17 cellular contexts compared by ENCODE assay signal in the genomic region with DNA sequence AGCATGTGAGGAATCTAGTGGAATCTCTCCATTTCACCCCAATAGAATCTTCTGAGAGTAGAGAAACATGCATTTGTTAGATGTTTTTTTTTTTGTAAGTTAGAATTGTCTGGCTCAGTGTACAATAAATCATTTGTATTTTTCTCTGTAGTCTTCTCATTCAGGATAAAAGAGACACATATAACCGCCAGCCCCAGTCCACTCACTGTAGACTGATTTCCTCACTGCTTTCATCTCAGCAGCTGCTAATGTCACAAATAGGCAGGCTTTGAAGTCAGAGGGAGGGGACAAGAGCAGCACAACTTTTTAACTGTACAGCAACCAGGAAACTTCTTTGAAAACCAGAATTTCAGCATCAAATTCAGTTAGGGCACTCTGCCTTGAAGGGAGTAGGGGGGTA.
DNase-seq lines count a peak whose midpoint lies in the region; ATAC-seq and TF ChIP-seq lines count a peak whose summit lies in the region.
"Had no signal": no experiment of that assay in that cellular context is flagged by ENCODE, and none has a peak within 500 bp of the region (broad histone marks: within the 10 kb centered on the region; RNA-seq: fewer than 3 reads in every experiment).

No MANE protein-coding gene starts in this region.

- H3K27ac ChIP-seq in mesodermal cell (ENCODE audit: low read depth, low read length, severe bottlenecking) (peak overlapping the region; percentile 68), vagina (peak overlapping the region; percentile 22), thyroid gland (peak overlapping the region in 1 of 3 donors; percentile 15)
- H3K27ac ChIP-seq: A549, right lobe of liver had no signal

- H3K4me3 ChIP-seq in mesodermal cell (ENCODE audit: extremely low read depth, insufficient read depth, low read length, poor library complexity, severe bottlenecking) (no peak overlapping the region), vagina (no peak overlapping the region), thyroid gland (replicated peaks in 1 of 3) (no peak overlapping the region)
- H3K4me3 ChIP-seq: A549, right lobe of liver had no signal

- H3K27me3 ChIP-seq in vagina (no peaks in the 10 kb centered on the region), thyroid gland (no peaks in the 10 kb centered on the region)
- H3K27me3 ChIP-seq: ascending aorta, right lobe of liver had no signal

- ATAC-seq in Right ventricle myocardium inferior (peak; percentile 76), HG03280 (IDR thresholded peaks at IDR 0.05; ENCODE audit: unreplicated experiment) (no peak)
- ATAC-seq: A549; effector memory CD8-positive, alpha-beta T cell; right lobe of liver had no signal

- H3K9me3 ChIP-seq in mesodermal cell (ENCODE audit: control insufficient read depth, low read length) (no peaks in the 10 kb centered on the region), vagina (no peaks in the 10 kb centered on the region), thyroid gland (no peaks in the 10 kb centered on the region)
- H3K9me3 ChIP-seq: A549, ascending aorta, right lobe of liver had no signal

- TF ChIP-seq POLR2A in vagina (IDR thresholded peaks at IDR 0.05) (no peak), thyroid gland (IDR thresholded peaks at IDR 0.05) (no peak)

- intact Hi-C loops in Right ventricle myocardium inferior (cut with DNase I) (loop anchor here (5.0 to 10.0 kb wide), 2 partner anchors 554 to 622 kb away; no protein-coding TSS in a partner anchor), cardiac septum (cut with DNase I) (loop anchor here (5.0 kb wide), 2 partner anchors 137 to 1607 kb away; no protein-coding TSS in a partner anchor), vagina (cut with DNase I) (no loop called here), thyroid gland (cut with DNase I) (no loop called here)

- no peaks in the 10 kb centered on the region for H3K36me3 ChIP-seq in mesodermal cell (ENCODE audit: control insufficient read depth, insufficient read depth, low read length)
- H3K36me3 ChIP-seq in vagina, result no peaks in the 10 kb centered on the region
- H3K36me3 ChIP-seq in thyroid gland, result no peaks in the 10 kb centered on the region
- H3K36me3 ChIP-seq: ascending aorta, right lobe of liver had no signal

- TF ChIP-seq CTCF in vagina (IDR thresholded peaks at IDR 0.05) (no peak), thyroid gland (IDR thresholded peaks at IDR 0.05) (no peak)

- DNase-seq in Right ventricle myocardium inferior (ENCODE audit: missing footprints) (no peak), cardiac septum (ENCODE audit: low spot score) (no peak), fibroblast of peridontal ligament (ENCODE audit: extremely low read depth) (peak; percentile 27), vagina (ENCODE audit: extremely low spot score in 2 of 2) (no peak), thyroid gland (no peak), NCI-H1417 treated with DMSO at 0.1 percent for 48 hours (lab: John Stamatoyannopoulos, UW) (no peak)
- DNase-seq: activated T-cell treated with anti-CD3 and anti-CD28 coated beads for 4 hours; DMS153; effector memory CD8-positive, alpha-beta T cell; MV-4-11; NCI-H446 treated with DMSO at 0.1 percent for 48 hours; right lobe of liver; SIG-M5 had no signal

- H3K4me1 ChIP-seq in mesodermal cell (ENCODE audit: control insufficient read depth, insufficient read depth, low read length, poor library complexity, severe bottlenecking), result peaks cover 33% of the 10 kb centered on the region
- peaks cover 15% of the 10 kb centered on the region for H3K4me1 ChIP-seq in vagina
- no peaks in the 10 kb centered on the region for H3K4me1 ChIP-seq in thyroid gland
- H3K4me1 ChIP-seq: A549, right lobe of liver had no signal

- no CpG with 5 or more reads among the region's 1 CpG for whole genome bisulfite sequencing in mesodermal cell (ENCODE audit: insufficient coverage in 2 of 2), 2 experiments
- 59 to 63% methylated on average over 1 of the region's 1 CpG for WGBS in thyroid gland, 2 donors

Comparison
In these comparisons a context has a peak if more than half of its experiments do, and no peak if none do; other contexts are left out.
1. intact Hi-C loops: an anchor here in Right ventricle myocardium inferior (5.0 to 10.0 kb wide) and cardiac septum (5.0 kb wide); none called in vagina and thyroid gland.